Comparison of ENCODE assay signal across 19 cellular contexts in the genomic region with DNA sequence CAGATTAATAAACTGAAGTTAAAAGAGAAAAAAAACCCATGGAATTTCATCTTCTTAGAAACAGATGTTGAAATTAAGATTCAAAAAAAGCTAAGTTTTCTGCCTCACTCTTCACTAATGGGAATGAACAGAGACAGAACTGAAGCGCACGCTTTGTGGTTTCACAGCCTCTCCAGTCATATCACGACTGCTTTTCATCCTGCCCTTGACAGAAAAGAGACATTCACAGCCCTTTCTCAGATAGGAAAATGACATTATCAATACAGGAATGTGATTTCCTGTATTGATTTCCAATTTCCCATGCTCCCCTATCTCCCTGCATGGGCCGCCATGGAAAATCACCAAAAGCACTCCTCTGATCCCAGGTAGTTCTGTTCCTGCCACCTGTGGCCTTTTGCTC.
A peak's percentile ranks its signal among the peaks of the same experiment; 100 is the strongest.
DNase-seq lines count a peak whose midpoint lies in the region; ATAC-seq and FAIRE-seq lines count a peak whose summit lies in the region.
"Had no signal": no experiment of that assay in that cellular context is flagged by ENCODE, and none has a peak within 500 bp of the region (broad histone marks: within the 10 kb centered on the region; RNA-seq: fewer than 3 reads in every experiment).

No MANE protein-coding gene starts in this region.

- H3K4me1 Mint-ChIP-seq in activated naive CD8-positive, alpha-beta T cell treated with anti-CD3 and anti-CD28 coated beads for 36 hours: peaks cover 7% of the 10 kb centered on the region
- peaks cover 7% of the 10 kb centered on the region for H3K4me1 Mint-ChIP-seq in activated naive CD8-positive, alpha-beta T cell treated with anti-CD3 and anti-CD28 coated beads, Interleukin-2, amount 50 U/mL, for 24 hours
- H3K4me1 Mint-ChIP-seq in activated T-helper 17 cell treated with anti-CD3 and anti-CD28 coated beads, Interleukin-2, amount 50 U/mL, for 72 hours: peaks cover 4% of the 10 kb centered on the region
- H3K4me1 Mint-ChIP-seq in stimulated activated effector memory CD8-positive, alpha-beta T cell treated with anti-CD3 and anti-CD28 coated beads, Interleukin-12 subunit alpha, Interleukin-12 subunit beta, amount 100 ng/mL, for 72 hours: peaks cover 6% of the 10 kb centered on the region

- DNase-seq in activated naive CD8-positive, alpha-beta T cell treated with anti-CD3 and anti-CD28 coated beads for 36 hours: peak; percentile 20
- DNase-seq in activated naive CD8-positive, alpha-beta T cell treated with anti-CD3 and anti-CD28 coated beads, Interleukin-2, amount 50 U/mL, for 24 hours: no peak
- no peak for DNase-seq in GM19239 (ENCODE audit: insufficient read length, low spot score)
- DNase-seq in stimulated activated effector memory CD8-positive, alpha-beta T cell treated with anti-CD3 and anti-CD28 coated beads, Interleukin-12 subunit alpha, Interleukin-12 subunit beta, amount 100 ng/mL, for 72 hours (ENCODE audit: low spot score in 2 of 2): no peak
- DNase-seq in Ammon's horn (ENCODE audit: low spot score): no peak
- no peak for DNase-seq in T-helper 9 cell
- DNase-seq: AML-193, H7, HFFc6, KBM-7, MV-4-11, NCI-H1694 treated with DMSO at 0.1 percent for 48 hours, NCI-H82, OCI-M1, SHP77 had no signal

- peaks cover 3% of the 10 kb centered on the region for H3K36me3 Mint-ChIP-seq in activated naive CD8-positive, alpha-beta T cell treated with anti-CD3 and anti-CD28 coated beads for 36 hours
- H3K36me3 Mint-ChIP-seq in activated naive CD8-positive, alpha-beta T cell treated with anti-CD3 and anti-CD28 coated beads, Interleukin-2, amount 50 U/mL, for 24 hours (ENCODE audit: low read depth): no peaks in the 10 kb centered on the region
- H3K36me3 Mint-ChIP-seq in activated T-helper 17 cell treated with anti-CD3 and anti-CD28 coated beads, Interleukin-2, amount 50 U/mL, for 72 hours (ENCODE audit: low read depth): peaks cover 3% of the 10 kb centered on the region
- no peaks in the 10 kb centered on the region for H3K36me3 Mint-ChIP-seq in stimulated activated effector memory CD8-positive, alpha-beta T cell treated with anti-CD3 and anti-CD28 coated beads, Interleukin-12 subunit alpha, Interleukin-12 subunit beta, amount 100 ng/mL, for 72 hours

- no peak overlapping the region for H3K27ac Mint-ChIP-seq in activated naive CD8-positive, alpha-beta T cell treated with anti-CD3 and anti-CD28 coated beads for 36 hours
- no peak overlapping the region for H3K27ac Mint-ChIP-seq in activated naive CD8-positive, alpha-beta T cell treated with anti-CD3 and anti-CD28 coated beads, Interleukin-2, amount 50 U/mL, for 24 hours
- no peak overlapping the region for H3K27ac Mint-ChIP-seq in activated T-helper 17 cell treated with anti-CD3 and anti-CD28 coated beads, Interleukin-2, amount 50 U/mL, for 72 hours
- H3K27ac Mint-ChIP-seq in stimulated activated effector memory CD8-positive, alpha-beta T cell treated with anti-CD3 and anti-CD28 coated beads, Interleukin-12 subunit alpha, Interleukin-12 subunit beta, amount 100 ng/mL, for 72 hours: no peak overlapping the region
- H3K27ac Mint-ChIP-seq: HFFc6 had no signal

- H3K27me3 Mint-ChIP-seq in activated naive CD8-positive, alpha-beta T cell treated with anti-CD3 and anti-CD28 coated beads for 36 hours: no peaks in the 10 kb centered on the region
- H3K27me3 Mint-ChIP-seq in activated naive CD8-positive, alpha-beta T cell treated with anti-CD3 and anti-CD28 coated beads, Interleukin-2, amount 50 U/mL, for 24 hours: no peaks in the 10 kb centered on the region
- H3K27me3 Mint-ChIP-seq in activated T-helper 17 cell treated with anti-CD3 and anti-CD28 coated beads, Interleukin-2, amount 50 U/mL, for 72 hours: no peaks in the 10 kb centered on the region

- no peak for ATAC-seq in activated naive CD8-positive, alpha-beta T cell treated with anti-CD3 and anti-CD28 coated beads, Interleukin-2, amount 50 U/mL, for 24 hours
- peak; percentile 67 for ATAC-seq in activated T-helper 17 cell treated with anti-CD3 and anti-CD28 coated beads, Interleukin-2, amount 50 U/mL, for 72 hours (replicated peaks)
- ATAC-seq in stimulated activated effector memory CD8-positive, alpha-beta T cell treated with anti-CD3 and anti-CD28 coated beads, Interleukin-12 subunit alpha, Interleukin-12 subunit beta, amount 100 ng/mL, for 72 hours: peak; percentile 72
- ATAC-seq: HepG2 had no signal

- peak; percentile 40 for FAIRE-seq in GM19239 (lab: Jason Lieb, UNC)
- FAIRE-seq: G401.6, HepG2 had no signal

- H3K4me3 Mint-ChIP-seq in activated naive CD8-positive, alpha-beta T cell treated with anti-CD3 and anti-CD28 coated beads for 36 hours: no peak overlapping the region
- H3K4me3 Mint-ChIP-seq in activated naive CD8-positive, alpha-beta T cell treated with anti-CD3 and anti-CD28 coated beads, Interleukin-2, amount 50 U/mL, for 24 hours: no peak overlapping the region
- H3K4me3 Mint-ChIP-seq in activated T-helper 17 cell treated with anti-CD3 and anti-CD28 coated beads, Interleukin-2, amount 50 U/mL, for 72 hours: no peak overlapping the region
- H3K4me3 Mint-ChIP-seq in stimulated activated effector memory CD8-positive, alpha-beta T cell treated with anti-CD3 and anti-CD28 coated beads, Interleukin-12 subunit alpha, Interleukin-12 subunit beta, amount 100 ng/mL, for 72 hours: no peak overlapping the region
- H3K4me3 Mint-ChIP-seq: CD14-positive monocyte, HFFc6 had no signal

- H3K9me3 Mint-ChIP-seq in activated naive CD8-positive, alpha-beta T cell treated with anti-CD3 and anti-CD28 coated beads for 36 hours: no peaks in the 10 kb centered on the region
- no peaks in the 10 kb centered on the region for H3K9me3 Mint-ChIP-seq in activated naive CD8-positive, alpha-beta T cell treated with anti-CD3 and anti-CD28 coated beads, Interleukin-2, amount 50 U/mL, for 24 hours
- no peaks in the 10 kb centered on the region for H3K9me3 Mint-ChIP-seq in activated T-helper 17 cell treated with anti-CD3 and anti-CD28 coated beads, Interleukin-2, amount 50 U/mL, for 72 hours
- no peaks in the 10 kb centered on the region for H3K9me3 Mint-ChIP-seq in stimulated activated effector memory CD8-positive, alpha-beta T cell treated with anti-CD3 and anti-CD28 coated beads, Interleukin-12 subunit alpha, Interleukin-12 subunit beta, amount 100 ng/mL, for 72 hours
- H3K9me3 Mint-ChIP-seq: HFFc6 had no signal
